ENCODE assay signal across 23 cellular contexts in genomic region chr9:98610711-98611110, GRCh38.
DNase-seq lines count a peak whose midpoint lies in the region; ATAC-seq, FAIRE-seq and TF ChIP-seq lines count a peak whose summit lies in the region.
"Had no signal": no experiment of that assay in that cellular context is flagged by ENCODE, and none has a peak within 500 bp of the region (broad histone marks: within the 10 kb centered on the region; RNA-seq: fewer than 3 reads in every experiment).

No MANE protein-coding gene starts in this region.

- H2BK15ac ChIP-seq in IMR-90 (ENCODE audit: low read depth, low read length), result peak overlapping the region; percentile 99

- peak overlapping the region; percentile 98 for H2BK20ac ChIP-seq in IMR-90 (ENCODE audit: low read depth, low read length)

- peak overlapping the region; percentile 96 for H3K23ac ChIP-seq in IMR-90 (ENCODE audit: low read depth, low read length)

- H3K27me3 ChIP-seq in IMR-90 (ENCODE audit: control insufficient read depth, insufficient read depth, low read length), result no peaks in the 10 kb centered on the region
- no peaks in the 10 kb centered on the region for H3K27me3 ChIP-seq in thyroid gland
- H3K27me3 ChIP-seq: MG63 had no signal

- POLR2A ChIA-PET in IMR-90 (lab: Charles Lee; ENCODE audit: unreplicated experiment), result no interaction called here

- H3K4me1 ChIP-seq in IMR-90 (ENCODE audit: control insufficient read depth, insufficient read depth, low read length) (peaks cover 36% of the 10 kb centered on the region), thyroid gland (peaks cover 16 to 31% of the 10 kb centered on the region in 2 donors)
- H3K4me1 ChIP-seq: SJCRH30 had no signal

- BruUV-seq in IMR-90 (replicated peaks; lab: Mats Ljungman, UMichigan), result no TSS peak

- peak overlapping the region; percentile 99 for H4K91ac ChIP-seq in IMR-90 (ENCODE audit: insufficient read depth, low read depth, low read length)

- no peak for ATAC-seq in IMR-90 (ENCODE audit: low read depth)

- H3K79me1 ChIP-seq in IMR-90 (ENCODE audit: low read depth in 1 of 2, low read length in 2 of 2), result peaks cover 19 to 50% of the 10 kb centered on the region in 2 experiments; a peak in 3 of 4 replicates

- no peak overlapping the region for H3K4me2 ChIP-seq in IMR-90 (ENCODE audit: low read depth, low read length)
- H3K4me2 ChIP-seq: GM23338 had no signal

- intact Hi-C loops in IMR-90 (cut with micrococcal nuclease), result no loop called here
- intact Hi-C loops in thyroid gland (cut with DNase I), result no loop called here

- H2AK5ac ChIP-seq in IMR-90 (ENCODE audit: low read depth, low read length), result peak overlapping the region; percentile 100

- peak overlapping the region; percentile 47 for H2AFZ ChIP-seq in IMR-90 (replicated peaks; ENCODE audit: low read length, poor library complexity)
- H2AFZ ChIP-seq: GM23338 had no signal

- H4K8ac ChIP-seq in IMR-90 (ENCODE audit: low read depth in 2 of 2, low read length in 2 of 2), result peak overlapping the region; percentile 96 to 99

- TF ChIP-seq CTCF in IMR-90 (conservative IDR thresholded peaks at IDR 0.05; ENCODE audit: low read depth, low read length) (no peak), thyroid gland (IDR thresholded peaks at IDR 0.05) (no peak)

- in situ Hi-C loops in IMR-90 (cut with MboI; ENCODE audit: low sequenced_read_pairs), result no loop called here

- H3K9me3 ChIP-seq in IMR-90 (ENCODE audit: control insufficient read depth, insufficient read depth, low read length) (no peaks in the 10 kb centered on the region), thyroid gland (no peaks in the 10 kb centered on the region)
- H3K9me3 ChIP-seq: MG63, SJCRH30 had no signal

- H3K27ac ChIP-seq in IMR-90 (ENCODE audit: insufficient read depth, low read length) (peak overlapping the region; percentile 93), thyroid gland (peak overlapping the region; percentile 53 to 78 (median 75))
- H3K27ac ChIP-seq: RWPE1, SJCRH30 had no signal

- H3K9ac ChIP-seq in IMR-90 (ENCODE audit: low read depth, low read length), result peak overlapping the region; percentile 52

- H3K4ac ChIP-seq in IMR-90 (ENCODE audit: low read depth, low read length), result peak overlapping the region; percentile 95

- H3K4me3 ChIP-seq in IMR-90 (ENCODE audit: insufficient read depth, low read depth, low read length) (no peak overlapping the region), thyroid gland (replicated peaks in 1 of 3) (no peak overlapping the region)
- H3K4me3 ChIP-seq: GM23338, MG63, SJCRH30 had no signal

- H3K56ac ChIP-seq in IMR-90 (ENCODE audit: extremely low read depth, insufficient read depth, low read length), result peak overlapping the region; percentile 79

- TF ChIP-seq RAD21 in IMR-90 (IDR thresholded peaks at IDR 0.05; ENCODE audit: low read length), result no peak

- CTCF ChIA-PET in IMR-90 (lab: Yijun Ruan, JAX), result interaction anchor here (0.7 to 1.0 kb wide), 4 partner anchors 16 to 164 kb away, joined by 3 to 4 read pairs (median 4); no protein-coding TSS in a partner anchor

- H2BK120ac ChIP-seq in IMR-90 (ENCODE audit: low read depth, low read length), result peak overlapping the region; percentile 100

- dilution Hi-C loops in IMR-90 (cut with HindIII; ENCODE audit: low sequenced_read_pairs, unreplicated experiment), result no loop called here

- peak overlapping the region; percentile 60 for H2AK9ac ChIP-seq in IMR-90 (replicated peaks; ENCODE audit: low read depth, low read length, poor library complexity)

- peak overlapping the region; percentile 100 for H2BK5ac ChIP-seq in IMR-90 (ENCODE audit: low read depth, low read length, poor library complexity, severe bottlenecking)

- TF ChIP-seq POLR2A in IMR-90 (IDR thresholded peaks at IDR 0.05; ENCODE audit: low read depth, low read length) (no peak), thyroid gland (IDR thresholded peaks at IDR 0.05) (no peak)

- peak overlapping the region; percentile 96 for H3K18ac ChIP-seq in IMR-90 (ENCODE audit: low read depth, low read length)

- H3K36me3 ChIP-seq in IMR-90 (ENCODE audit: control insufficient read depth, insufficient read depth, low read length) (no peaks in the 10 kb centered on the region), thyroid gland (no peaks in the 10 kb centered on the region)
- H3K36me3 ChIP-seq: MG63, SJCRH30 had no signal

- no peaks in the 10 kb centered on the region for H4K20me1 ChIP-seq in IMR-90 (ENCODE audit: insufficient read depth, low read length)

- H4K5ac ChIP-seq in IMR-90 (ENCODE audit: low read depth, low read length), result peak overlapping the region; percentile 98

- WGBS in IMR-90 (ENCODE audit: extremely low coverage in 2 of 2, insufficient read length in 1 of 2), 2 experiments, result 100% methylated on average over 2 of the region's 5 CpGs; no CpG with 5 or more reads in 1 of the 2 experiments
- WGBS in thyroid gland, 2 donors, result 22 to 25% methylated on average over 5 of the region's 5 CpGs

- no peak for DNase-seq in IMR-90
- DNase-seq in dermis blood vessel endothelial cell, result peak; percentile 72
- DNase-seq in kidney tubule cell (ENCODE audit: low spot score), result peak; percentile 23
- peak; percentile 78 to 79 for DNase-seq in thyroid gland
- DNase-seq in frontal cortex (ENCODE audit: low spot score in 2 of 2), result no peak
- no peak for DNase-seq in NCI-H226
- DNase-seq in NCI-H1105 (lab: John Stamatoyannopoulos, UW), result no peak
- DNase-seq in NCI-H446 treated with DMSO at 0.1 percent for 48 hours (lab: John Stamatoyannopoulos, UW), result no peak
- DNase-seq: CD8-positive, alpha-beta memory T cell; DMS79 treated with DMSO at 0.1 percent for 48 hours; GF-D8; NCI-H1092; NCI-H1694; NCI-H345; NCI-H748 treated with DMSO at 0.1 percent for 48 hours; OCI-M1; SJCRH30; SW 1271 had no signal

- H3K9me1 ChIP-seq in IMR-90 (ENCODE audit: insufficient read depth, low read length), result peaks cover 28% of the 10 kb centered on the region

- no peak for FAIRE-seq in frontal cortex (lab: Jason Lieb, UNC)
- FAIRE-seq: GM12891, GM18507 had no signal

- H3K14ac ChIP-seq in IMR-90 (replicated peaks; ENCODE audit: low read depth, low read length), result peak overlapping the region; percentile 97

TF ChIP-seq in IMR-90, 13 proteins besides CTCF, POLR2A, EP300 and RAD21:
- TF ChIP-seq NFE2L2 (IDR thresholded peaks at IDR 0.05; ENCODE audit: low read depth, low read length), result no peak
- TF ChIP-seq RFX5 (IDR thresholded peaks at IDR 0.05; ENCODE audit: low read depth, low read length), result no peak

Comparison
In these comparisons a context has a peak if more than half of its experiments do, and no peak if none do; other contexts are left out.
1. DNase-seq: peak in dermis blood vessel endothelial cell (single experiment), kidney tubule cell (single experiment) and thyroid gland (2 of 2); none in IMR-90 (single experiment), frontal cortex (0 of 2), NCI-H226 (single experiment), NCI-H1105 (single experiment) and NCI-H446 treated with DMSO at 0.1 percent for 48 hours (single experiment).